ENCODE assay signal across 14 cellular contexts in the genomic region with DNA sequence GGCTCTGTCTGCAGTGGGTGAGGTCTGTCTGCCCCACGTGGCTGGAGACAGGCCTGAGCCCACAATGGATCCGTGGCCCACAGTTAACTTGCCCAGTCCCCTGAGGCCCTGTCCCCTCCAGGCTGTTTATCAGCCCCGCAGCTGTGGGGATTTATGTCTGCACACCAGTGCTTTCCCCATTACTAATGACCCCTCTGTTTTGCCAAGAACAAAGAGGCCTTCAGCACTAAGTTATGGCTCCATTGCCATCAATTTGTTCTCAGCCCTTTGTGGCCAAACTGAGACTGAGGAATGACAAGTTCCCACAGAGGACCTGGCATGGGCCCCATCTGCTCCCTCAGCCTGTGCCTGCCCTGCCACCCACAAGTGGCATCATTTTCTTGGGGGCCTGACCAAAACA.
DNase-seq lines count a peak whose midpoint lies in the region; FAIRE-seq and TF ChIP-seq lines count a peak whose summit lies in the region.
"Had no signal": no experiment of that assay in that cellular context is flagged by ENCODE, and none has a peak within 500 bp of the region (broad histone marks: within the 10 kb centered on the region; RNA-seq: fewer than 3 reads in every experiment).

No MANE protein-coding gene starts in this region.

- H3K27me3 ChIP-seq in dorsolateral prefrontal cortex = no peaks in the 10 kb centered on the region

- intact Hi-C loops in dorsolateral prefrontal cortex (cut with DNase I) = loop anchor here in 1 of 2 donors (2.0 kb wide), 1 partner anchor 17 kb away; no protein-coding TSS in a partner anchor

- no peak for FAIRE-seq in urothelium cell line (lab: Jason Lieb, UNC)
- FAIRE-seq: H54 had no signal

- peak in 3 of 56 donors; percentile 7 to 11 (median 8) for TF ChIP-seq CTCF in dorsolateral prefrontal cortex (IDR thresholded peaks at IDR 0.05 in 54 of 56, conservative IDR thresholded peaks at IDR 0.05 in 2 of 56; ENCODE audit: low read depth in 1 of 56, partially characterized antibody in 56 of 56)

- DNase-seq in NCI-H69 (lab: John Stamatoyannopoulos, UW) (peak; percentile 74), dorsolateral prefrontal cortex (peak in 8 of 10 donors; percentile 48 to 85 (median 68)), middle frontal gyrus (ENCODE audit: extremely low spot score, low spot score) (peak; percentile 49), superior temporal gyrus (ENCODE audit: extremely low spot score) (peak; percentile 67), epidermal melanocyte (ENCODE audit: insufficient read length, low spot score) (no peak), urothelium cell line (ENCODE audit: low spot score) (no peak), SIG-M5 (lab: John Stamatoyannopoulos, UW) (no peak)
- DNase-seq: CD4-positive, alpha-beta memory T cell; KBM-7; NCI-H1417 treated with DMSO at 0.1 percent for 48 hours; NCI-H2029 treated with DMSO at 0.1 percent for 48 hours; NCI-H2171 treated with DMSO at 0.1 percent for 48 hours; NCI-H774 had no signal

- no peak overlapping the region for H3K4me3 ChIP-seq in dorsolateral prefrontal cortex

- peak overlapping the region in 58 of 59 donors; percentile 39 to 98 (median 88) for H3K27ac ChIP-seq in dorsolateral prefrontal cortex

Comparison
In these comparisons a context has a peak if more than half of its experiments do, and no peak if none do; other contexts are left out.
1. DNase-seq: peak in NCI-H69 (single experiment), dorsolateral prefrontal cortex (8 of 10), middle frontal gyrus (single experiment) and superior temporal gyrus (single experiment); none in epidermal melanocyte (single experiment), urothelium cell line (single experiment) and SIG-M5 (single experiment).